In genomic region chr18:28176933-28177827, GRCh38 we compare ENCODE assay signal across 8 cellular contexts. TPM values are rescaled to one million over a fixed set of nuclear protein-coding genes. Genes with fewer than 3 reads are reported as not detected.
DNase-seq lines count a peak whose midpoint lies in the region; ATAC-seq, FAIRE-seq and TF ChIP-seq lines count a peak whose summit lies in the region.

Gene CDH2 (minus strand): TSS chr18:28177130. CDS start chr18:28177022, 108 bp downstream.

- intact Hi-C loops in CD8-positive, alpha-beta T cell (cut with DNase I, micrococcal nuclease): no loop called here
- intact Hi-C loops in right cardiac atrium (cut with DNase I): loop anchor here in 2 of 4 donors (5.0 to 10.0 kb wide), 3 partner anchors 65 to 172 kb away; no protein-coding TSS in a partner anchor

- no peak within 1 kb of the TSS for H3K27ac ChIP-seq in CD8-positive, alpha-beta T cell (ENCODE audit: low read depth, low read length)
- H3K27ac ChIP-seq in astrocyte (ENCODE audit: low read depth, low read length): peak within 1 kb of the TSS; percentile 87
- peak within 1 kb of the TSS; percentile 76 for H3K27ac ChIP-seq in right cardiac atrium (ENCODE audit: low read length)

- H3K4me1 ChIP-seq in CD8-positive, alpha-beta T cell (ENCODE audit: insufficient read depth, low read length): no peaks in the 10 kb centered on the region
- H3K4me1 ChIP-seq in astrocyte (ENCODE audit: insufficient read depth, low read length) (peaks cover 9% of the 10 kb centered on the region), right cardiac atrium (ENCODE audit: control insufficient read depth, insufficient read depth, low read length) (no peaks in the 10 kb centered on the region)

- no peaks in the 10 kb centered on the region for H3K9me3 ChIP-seq in CD8-positive, alpha-beta T cell (ENCODE audit: low read length)
- H3K9me3 ChIP-seq in astrocyte (ENCODE audit: insufficient read depth, low read depth, low read length) (no peaks in the 10 kb centered on the region), right cardiac atrium (ENCODE audit: control insufficient read depth, low read length) (no peaks in the 10 kb centered on the region)

- POLR2A ChIA-PET in CD8-positive, alpha-beta T cell (lab: Charles Lee): no interaction called here

- peaks cover 14% of the 10 kb centered on the region for H3K4me1 Mint-ChIP-seq in CD8-positive, alpha-beta T cell (ENCODE audit: low read depth)
- H3K4me1 Mint-ChIP-seq in astrocyte (ENCODE audit: low read depth, unreplicated experiment) (peaks cover 7% of the 10 kb centered on the region), progenitor cell of endocrine pancreas (ENCODE audit: low read depth) (peaks cover 26% of the 10 kb centered on the region)

- ATAC-seq in CD8-positive, alpha-beta T cell: peak; percentile 23
- ATAC-seq in right cardiac atrium: peak; percentile 74 to 80
- ATAC-seq in GM19035 (IDR thresholded peaks at IDR 0.05; ENCODE audit: unreplicated experiment): no peak
- ATAC-seq in HG03460 (IDR thresholded peaks at IDR 0.05; ENCODE audit: unreplicated experiment): no peak

- no peaks in the 10 kb centered on the region for H3K27me3 ChIP-seq in CD8-positive, alpha-beta T cell (ENCODE audit: insufficient read depth, low read length)
- H3K27me3 ChIP-seq in astrocyte (ENCODE audit: insufficient read depth, low read length) (no peaks in the 10 kb centered on the region), right cardiac atrium (ENCODE audit: control insufficient read depth, insufficient read depth) (no peaks in the 10 kb centered on the region)

- no peaks in the 10 kb centered on the region for H3K9me3 Mint-ChIP-seq in CD8-positive, alpha-beta T cell
- H3K9me3 Mint-ChIP-seq in astrocyte (ENCODE audit: unreplicated experiment) (no peaks in the 10 kb centered on the region), progenitor cell of endocrine pancreas (ENCODE audit: low read depth) (no peaks in the 10 kb centered on the region)

- no peak for DNase-seq in CD8-positive, alpha-beta T cell
- DNase-seq in HFF-Myc (ENCODE audit: extremely low read depth, low read depth) (peak; percentile 74), NCI-H524 treated with DMSO at 0.1 percent for 48 hours (lab: John Stamatoyannopoulos, UW) (peak; percentile 65), astrocyte (ENCODE audit: low read depth) (peak; percentile 88), right cardiac atrium (peak; percentile 68 to 90 (median 89)), progenitor cell of endocrine pancreas (ENCODE audit: low spot score, unreplicated experiment) (peak; percentile 60)

- peaks cover 34% of the 10 kb centered on the region for H4K20me1 ChIP-seq in astrocyte (ENCODE audit: insufficient read depth, low read length)

- no peak within 1 kb of the TSS for H3K27ac Mint-ChIP-seq in CD8-positive, alpha-beta T cell
- H3K27ac Mint-ChIP-seq in astrocyte (ENCODE audit: unreplicated experiment) (peak within 1 kb of the TSS; percentile 88), progenitor cell of endocrine pancreas (peak within 1 kb of the TSS; percentile 90)

- CTCF ChIA-PET in CD8-positive, alpha-beta T cell (lab: Charles Lee): no interaction called here

- H3K4me3 ChIP-seq in CD8-positive, alpha-beta T cell (ENCODE audit: low read depth, low read length): no peak within 1 kb of the TSS
- H3K4me3 ChIP-seq in HFF-Myc (replicated peaks; ENCODE audit: low read depth, low read length) (peak within 1 kb of the TSS; percentile 87), astrocyte (ENCODE audit: insufficient read depth, low read depth, low read length) (peak within 1 kb of the TSS; percentile 96), right cardiac atrium (ENCODE audit: low read length) (peak within 1 kb of the TSS; percentile 53)

- peak within 1 kb of the TSS; percentile 45 for H2AFZ ChIP-seq in astrocyte (ENCODE audit: low read depth, low read length)

- under 1% methylated on average over 108 of the region's 108 CpGs for WGBS in right cardiac atrium

- H3K4me3 Mint-ChIP-seq in CD8-positive, alpha-beta T cell: peak within 1 kb of the TSS; percentile 76
- H3K4me3 Mint-ChIP-seq in astrocyte (ENCODE audit: unreplicated experiment) (peak within 1 kb of the TSS; percentile 99), progenitor cell of endocrine pancreas (ENCODE audit: low read depth) (peak within 1 kb of the TSS; percentile 96)

- no peaks in the 10 kb centered on the region for H3K36me3 Mint-ChIP-seq in CD8-positive, alpha-beta T cell
- H3K36me3 Mint-ChIP-seq in astrocyte (ENCODE audit: low read depth, unreplicated experiment) (no peaks in the 10 kb centered on the region), progenitor cell of endocrine pancreas (ENCODE audit: insufficient read depth) (no peaks in the 10 kb centered on the region)

- H3K9ac ChIP-seq in astrocyte (ENCODE audit: low read length): peak within 1 kb of the TSS; percentile 98

- H3K36me3 ChIP-seq in CD8-positive, alpha-beta T cell (ENCODE audit: insufficient read depth, low read length): no peaks in the 10 kb centered on the region
- H3K36me3 ChIP-seq in astrocyte (ENCODE audit: insufficient read depth, low read length): no peaks in the 10 kb centered on the region

- no peak for FAIRE-seq in astrocyte (lab: Jason Lieb, UNC)

- peak within 1 kb of the TSS; percentile 89 for H3K4me2 ChIP-seq in astrocyte (ENCODE audit: low read length)

- H3K27me3 Mint-ChIP-seq in CD8-positive, alpha-beta T cell (ENCODE audit: low read depth): peaks cover 39% of the 10 kb centered on the region
- no peaks in the 10 kb centered on the region for H3K27me3 Mint-ChIP-seq in astrocyte (ENCODE audit: low read depth, unreplicated experiment)
- no peaks in the 10 kb centered on the region for H3K27me3 Mint-ChIP-seq in progenitor cell of endocrine pancreas

- TF ChIP-seq CTCF in CD8-positive, alpha-beta T cell (IDR thresholded peaks at IDR 0.05): no peak
- TF ChIP-seq CTCF in HFF-Myc (IDR thresholded peaks at IDR 0.05; ENCODE audit: low read depth, low read length, missing control alignments) (no peak), astrocyte (IDR thresholded peaks at IDR 0.05; ENCODE audit: insufficient read depth, low read depth, low read length) (no peak), progenitor cell of endocrine pancreas (IDR thresholded peaks at IDR 0.05; ENCODE audit: unreplicated experiment) (peak; percentile 53)

- H3K79me2 ChIP-seq in astrocyte (ENCODE audit: insufficient read depth, low read length): peaks cover 63% of the 10 kb centered on the region

RNA-seq across cellular contexts. Expression of gene CDH2, which starts in this region (rescaled TPM):
- under 1 TPM in 1 of 2 experiments, not detected in 1; 0.17 TPM for total RNA-seq in CD8-positive, alpha-beta T cell
- 326 and 363 TPM in 2 replicates for total RNA-seq in astrocyte
- total RNA-seq in right cardiac atrium: 100 to 1,000 TPM; 204 to 338 (median 262) TPM
- polyA plus RNA-seq in right cardiac atrium: 75.6 TPM
- 197 and 210 TPM in 2 replicates for total RNA-seq in progenitor cell of endocrine pancreas

Comparison
In these comparisons a context has a peak if more than half of its experiments do, and no peak if none do; other contexts are left out.
1. RNA of gene CDH2 (total RNA-seq): 326 to 363 TPM in astrocyte, 204 to 338 TPM in right cardiac atrium and 197 to 210 TPM in progenitor cell of endocrine pancreas; 0.17 TPM in CD8-positive, alpha-beta T cell; every median in the first group is over 100 times any median in the second.
2. Peak in ATAC-seq in CD8-positive, alpha-beta T cell; RNA of the gene not detected or under 1 TPM.
3. ATAC-seq: peak in right cardiac atrium (2 of 2); none in GM19035 (single experiment) and HG03460 (single experiment).
4. DNase-seq: peak in HFF-Myc (single experiment), NCI-H524 treated with DMSO at 0.1 percent for 48 hours (single experiment), astrocyte (single experiment), right cardiac atrium (3 of 3) and progenitor cell of endocrine pancreas (single experiment); none in CD8-positive, alpha-beta T cell (0 of 7).
5. Peak in every context shown above with its lines, with median percentiles within 50 percentile points of each other: H3K4me3 Mint-ChIP-seq.